In the genomic region with DNA sequence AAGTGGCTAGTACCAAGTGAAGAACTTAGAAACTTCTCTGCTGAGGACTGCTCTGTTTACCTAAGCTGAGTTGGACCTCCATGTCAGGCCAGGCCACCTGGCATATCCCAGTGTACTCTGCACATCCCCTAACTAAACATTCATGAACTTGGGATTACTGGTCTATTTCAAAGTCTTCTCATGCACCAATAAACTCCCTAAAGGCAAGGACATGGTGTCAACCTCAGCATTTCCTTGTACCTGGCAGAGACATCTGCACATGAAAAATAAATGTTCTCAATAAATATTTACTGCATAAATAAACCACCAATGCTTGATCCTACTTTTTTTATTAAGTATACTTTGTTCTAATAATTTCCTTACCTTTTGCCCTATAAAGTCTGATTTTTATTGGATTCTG, we compare ENCODE assay signal across 9 cellular contexts.
"Had no signal": no experiment of that assay in that cellular context is flagged by ENCODE, and none has a peak within 500 bp of the region (broad histone marks: within the 10 kb centered on the region; RNA-seq: fewer than 3 reads in every experiment).

No MANE protein-coding gene starts in this region.

- ATAC-seq: HCT116, K562 had no signal

- DNase-seq: GM23248, GOT3, H7, HFFc6, IMR-90, KG1 had no signal

- H3K27ac ChIP-seq: GM23248 had no signal

- H3K36me3 ChIP-seq: HAP-1 had no signal

- H3K4me3 ChIP-seq: GM23248, HAP-1, K562 had no signal

- H3K4me1 ChIP-seq: HAP-1 had no signal

- H3K9me3 ChIP-seq: HAP-1 had no signal
